1 cellular context compared by ENCODE assay signal in genomic region chr15:42141246-42141645, GRCh38.
TF ChIP-seq lines count a peak whose summit lies in the region.

No MANE protein-coding gene starts in this region.

TF ChIP-seq in HepG2, 621 proteins besides CTCF, POLR2A, EP300 and RAD21:
- TF ChIP-seq ZFX (CRISPR knock-in tag; IDR thresholded peaks at IDR 0.05; ENCODE audit: low read depth) (0 out of 2 replicates have a peak, but pooled peaks have one; percentile 4), ZNF10 (CRISPR knock-in tag; IDR thresholded peaks at IDR 0.05; ENCODE audit: borderline replicate concordance, low read depth) (no peak)
